In the genomic region with DNA sequence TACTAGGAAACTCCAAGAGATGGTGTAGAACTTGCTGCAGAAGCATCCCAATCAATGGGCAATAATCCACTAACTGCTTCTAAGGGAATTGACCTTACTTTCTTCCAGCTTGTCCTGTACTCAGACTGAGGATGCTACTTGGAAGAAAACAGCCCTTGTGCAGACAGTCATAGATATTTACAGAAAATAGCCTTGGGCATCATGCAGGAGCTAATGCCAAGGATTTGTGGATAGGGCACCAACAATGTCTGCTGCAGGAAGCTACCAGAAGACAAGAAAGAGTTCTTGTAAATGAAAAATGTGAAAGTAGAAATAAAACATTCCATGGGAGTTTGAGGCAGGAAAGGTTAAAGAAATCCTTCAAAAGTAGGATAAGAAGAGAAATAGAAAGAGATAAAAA, we compare ENCODE assay signal across 24 cellular contexts.
"Had no signal": no experiment of that assay in that cellular context is flagged by ENCODE, and none has a peak within 500 bp of the region (broad histone marks: within the 10 kb centered on the region; RNA-seq: fewer than 3 reads in every experiment).

No MANE protein-coding gene starts in this region.

- H3K79me2 ChIP-seq: parathyroid adenoma had no signal

- H3K4me3 ChIP-seq: neural progenitor cell, ovary, psoas muscle, right lobe of liver, sigmoid colon, stomach, thoracic aorta, thyroid gland, tibial nerve, vagina had no signal

- H3K27ac ChIP-seq: neural progenitor cell, ovary, parathyroid adenoma, psoas muscle, right lobe of liver, sigmoid colon, stomach, thoracic aorta, thyroid gland, tibial nerve, vagina had no signal

- H3K9me3 ChIP-seq: ovary, psoas muscle, right lobe of liver, sigmoid colon, thoracic aorta, thyroid gland, vagina had no signal

- H3K36me3 ChIP-seq: neural progenitor cell, ovary, right lobe of liver, sigmoid colon, stomach, thoracic aorta, thyroid gland, tibial nerve, vagina had no signal

- H3K4me1 ChIP-seq: neural progenitor cell, parathyroid adenoma, psoas muscle, sigmoid colon, stomach, thyroid gland, tibial nerve, vagina had no signal

- DNase-seq: naive thymus-derived CD4-positive, alpha-beta T cell; natural killer cell; occipital lobe; ovary; posterior cingulate gyrus; psoas muscle; right cardiac atrium; right lobe of liver; sigmoid colon; small intestine; stimulated activated CD4-positive, alpha-beta T cell treated with anti-CD3 and anti-CD28 coated beads, Interleukin-15, amount 100 ng/mL, for 24 hours; stimulated activated CD4-positive, alpha-beta T cell treated with anti-CD3 and anti-CD28 coated beads, Interleukin-2, amount 100 ng/mL, for 24 hours; stimulated activated CD4-positive, alpha-beta T cell treated with anti-CD3 and anti-CD28 coated beads, Interleukin-2, amount 100 ng/mL, for 48 hours; stimulated activated CD4-positive, alpha-beta T cell treated with anti-CD3 and anti-CD28 coated beads, Interleukin-4, amount 100 ng/mL, for 24 hours; stimulated activated naive B cell treated with anti-CD40 and anti-IgM and Interleukin-4, amounts not matched to agents 10 μg/mL and 1 μg/mL and 100 μg/mL, for 72 hours; stimulated activated naive CD4-positive, alpha-beta T cell treated with Interleukin-2 at 50 U/mL for 16 hours; stomach; thyroid gland had no signal

- H3K9ac ChIP-seq: neural progenitor cell, parathyroid adenoma had no signal

- H3K4me2 ChIP-seq: neural progenitor cell had no signal

- H2AFZ ChIP-seq: neural progenitor cell, parathyroid adenoma had no signal

- ATAC-seq: naive thymus-derived CD4-positive, alpha-beta T cell; natural killer cell; psoas muscle; right cardiac atrium; right lobe of liver; stimulated activated effector memory CD8-positive, alpha-beta T cell treated with anti-CD3 and anti-CD28 coated beads, Interleukin-12 subunit alpha, Interleukin-12 subunit beta, amount 100 ng/mL, for 72 hours; stimulated activated naive B cell treated with anti-CD40 and anti-IgM and Interleukin-4, amounts not matched to agents 10 μg/mL and 1 μg/mL and 100 μg/mL, for 72 hours had no signal

- H3K27me3 ChIP-seq: neural progenitor cell, ovary, right lobe of liver, sigmoid colon, thyroid gland, tibial nerve, vagina had no signal
